31 cellular contexts compared by ENCODE assay signal in genomic region chr12:52333321-52333720, GRCh38. TPM values are rescaled to one million over a fixed set of nuclear protein-coding genes. Genes with fewer than 3 reads are reported as not detected.
"Had no signal": no experiment of that assay in that cellular context is flagged by ENCODE, and none has a peak within 500 bp of the region (broad histone marks: within the 10 kb centered on the region; RNA-seq: fewer than 3 reads in every experiment).

No MANE protein-coding gene starts in this region.

- ATAC-seq: activated CD4-positive, alpha-beta T cell treated with anti-CD3 and anti-CD28 coated beads for 36 hours; activated T-helper 17 cell treated with anti-CD3 and anti-CD28 coated beads, Interleukin-2, amount 50 U/mL, for 72 hours; K562; PC-3; T-helper 17 cell had no signal

- H3K27me3 ChIP-seq: breast epithelium, SJSA1 had no signal

- DNase-seq: activated CD4-positive, alpha-beta memory T cell treated with anti-CD3 and anti-CD28 coated beads, Interleukin-2, amount 10 ng/mL, durations not matched to agents 7 days and 5 days; activated CD4-positive, alpha-beta T cell treated with anti-CD3 and anti-CD28 coated beads for 36 hours; activated CD4-positive, alpha-beta T cell treated with anti-CD3 and anti-CD28 coated beads, Interleukin-2, amount 50 U/mL, for 1 hour; activated gamma-delta T cell; activated naive CD4-positive, alpha-beta T cell treated with anti-CD3 and anti-CD28 coated beads, Interleukin-2, amount 50 U/mL, for 16 hours; activated naive CD8-positive, alpha-beta T cell treated with anti-CD3 and anti-CD28 coated beads, Interleukin-2, amount 10 ng/mL, durations not matched to agents 7 days and 5 days; activated T-cell treated with anti-CD3 and anti-CD28 coated beads for 4 hours; activated T-cell treated with anti-CD3 and anti-CD28 coated beads, Interleukin-2, amount 50 U/mL, for 48 hours; adrenal gland; anterior cingulate cortex; caudate nucleus; Karpas-422; NCI-H1436; NCI-H187 treated with DMSO at 0.1 percent for 48 hours; NCI-H2081 treated with DMSO at 0.1 percent for 48 hours; NCI-H2171 treated with DMSO at 0.1 percent for 48 hours; NCI-H226; NCI-H526; NCI-H82; PC-3; SHP77; T-helper 17 cell; T1000; WERI-Rb-1 had no signal

- H3K36me3 ChIP-seq: adrenal gland, breast epithelium, SJSA1, WERI-Rb-1 had no signal

- H3K27ac ChIP-seq: adrenal gland, breast epithelium, SJSA1, WERI-Rb-1 had no signal

- H3K4me1 ChIP-seq: adrenal gland, breast epithelium, SJSA1 had no signal

- H3K9me3 ChIP-seq: SJSA1 had no signal

- H3K4me3 ChIP-seq: adrenal gland, breast epithelium, K562, SJSA1 had no signal

RNA-seq across cellular contexts. Expression of gene KRT83, which starts 12.1 kb away (rescaled TPM):
- total RNA-seq: activated CD4-positive, alpha-beta memory T cell treated with anti-CD3 and anti-CD28 coated beads, Interleukin-2, amount 10 ng/mL, durations not matched to agents 7 days and 5 days; activated CD4-positive, alpha-beta T cell treated with anti-CD3 and anti-CD28 coated beads for 36 hours; activated CD8-positive, alpha-beta memory T cell treated with anti-CD3 and anti-CD28 coated beads for 36 hours; activated naive CD8-positive, alpha-beta T cell treated with anti-CD3 and anti-CD28 coated beads, Interleukin-2, amount 10 ng/mL, durations not matched to agents 7 days and 5 days; activated T-helper 17 cell treated with anti-CD3 and anti-CD28 coated beads, Interleukin-2, amount 50 U/mL, for 72 hours; adrenal gland; chondrocyte; K562; SJSA1; T-helper 17 cell had no signal
- polyA plus RNA-seq: adrenal gland, K562 had no signal

RNA-seq across cellular contexts. Expression of gene KRT85, which starts 34.0 kb away (rescaled TPM):
- total RNA-seq: activated CD4-positive, alpha-beta memory T cell treated with anti-CD3 and anti-CD28 coated beads, Interleukin-2, amount 10 ng/mL, durations not matched to agents 7 days and 5 days; activated CD4-positive, alpha-beta T cell treated with anti-CD3 and anti-CD28 coated beads for 36 hours; activated CD8-positive, alpha-beta memory T cell treated with anti-CD3 and anti-CD28 coated beads for 36 hours; activated naive CD8-positive, alpha-beta T cell treated with anti-CD3 and anti-CD28 coated beads, Interleukin-2, amount 10 ng/mL, durations not matched to agents 7 days and 5 days; activated T-helper 17 cell treated with anti-CD3 and anti-CD28 coated beads, Interleukin-2, amount 50 U/mL, for 72 hours; adrenal gland; breast epithelium; chondrocyte; K562; NCI-H460; PC-3; SJSA1; T-helper 17 cell had no signal
- polyA plus RNA-seq: adrenal gland, K562 had no signal

RNA-seq across cellular contexts. Expression of gene KRT81, which starts 42.0 kb away (rescaled TPM):
- total RNA-seq: activated CD4-positive, alpha-beta memory T cell treated with anti-CD3 and anti-CD28 coated beads, Interleukin-2, amount 10 ng/mL, durations not matched to agents 7 days and 5 days; activated CD4-positive, alpha-beta T cell treated with anti-CD3 and anti-CD28 coated beads for 36 hours; activated CD8-positive, alpha-beta memory T cell treated with anti-CD3 and anti-CD28 coated beads for 36 hours; activated naive CD8-positive, alpha-beta T cell treated with anti-CD3 and anti-CD28 coated beads, Interleukin-2, amount 10 ng/mL, durations not matched to agents 7 days and 5 days; activated T-helper 17 cell treated with anti-CD3 and anti-CD28 coated beads, Interleukin-2, amount 50 U/mL, for 72 hours; T-helper 17 cell had no signal
- polyA plus RNA-seq: adrenal gland, K562 had no signal

RNA-seq across cellular contexts. Expression of gene KRT84, which starts 52.1 kb away (rescaled TPM):
- total RNA-seq: activated CD4-positive, alpha-beta memory T cell treated with anti-CD3 and anti-CD28 coated beads, Interleukin-2, amount 10 ng/mL, durations not matched to agents 7 days and 5 days; activated CD4-positive, alpha-beta T cell treated with anti-CD3 and anti-CD28 coated beads for 36 hours; activated CD8-positive, alpha-beta memory T cell treated with anti-CD3 and anti-CD28 coated beads for 36 hours; activated naive CD8-positive, alpha-beta T cell treated with anti-CD3 and anti-CD28 coated beads, Interleukin-2, amount 10 ng/mL, durations not matched to agents 7 days and 5 days; activated T-helper 17 cell treated with anti-CD3 and anti-CD28 coated beads, Interleukin-2, amount 50 U/mL, for 72 hours; adrenal gland; breast epithelium; chondrocyte; K562; NCI-H460; SJSA1; T-helper 17 cell had no signal
- polyA plus RNA-seq: adrenal gland, K562 had no signal

RNA-seq across cellular contexts. Expression of gene KRT86, which starts 58.9 kb away (rescaled TPM):
- total RNA-seq: activated CD4-positive, alpha-beta T cell treated with anti-CD3 and anti-CD28 coated beads for 36 hours; activated CD8-positive, alpha-beta memory T cell treated with anti-CD3 and anti-CD28 coated beads for 36 hours; K562 had no signal
- polyA plus RNA-seq: K562 had no signal
